In the genomic region with DNA sequence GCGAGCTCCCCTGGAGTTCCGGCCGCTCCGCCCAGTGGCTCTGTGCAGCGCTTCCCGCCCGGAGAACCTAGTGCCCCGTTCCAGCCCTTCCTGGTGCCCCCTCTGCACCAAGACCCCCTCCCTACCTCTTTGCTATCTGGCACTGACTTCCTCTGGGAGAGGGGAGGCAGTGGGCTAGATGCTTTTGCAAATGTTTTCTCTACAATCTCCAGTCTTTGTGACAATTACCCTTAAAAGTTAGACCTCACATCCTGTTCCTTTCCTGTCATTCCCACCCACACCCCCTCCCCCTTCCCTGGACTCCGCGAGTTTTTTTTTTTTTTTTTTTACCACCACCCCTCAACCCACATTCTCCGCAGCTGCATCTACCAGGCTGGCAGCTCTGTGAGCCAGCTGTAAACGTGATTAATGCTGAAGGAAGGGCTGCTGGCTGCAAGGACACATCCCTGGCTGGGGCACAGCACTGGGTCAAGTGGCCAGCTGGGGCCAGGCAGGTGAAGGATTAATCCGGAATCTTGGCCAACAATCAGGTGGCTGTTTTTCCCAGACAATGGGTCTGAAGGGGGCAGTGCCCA, we compare ENCODE assay signal across 8 cellular contexts.
DNase-seq lines count a peak whose midpoint lies in the region; ATAC-seq, FAIRE-seq and TF ChIP-seq lines count a peak whose summit lies in the region.

No MANE protein-coding gene starts in this region.

- no peak for TF ChIP-seq POLR2A in GM12891 (IDR thresholded peaks at IDR 0.05; ENCODE audit: low read depth, low read length)

- H3K27me3 Mint-ChIP-seq in activated naive CD4-positive, alpha-beta T cell treated with anti-CD3 and anti-CD28 coated beads, Interleukin-2, amount 50 U/mL, for 24 hours, result peaks cover 4% of the 10 kb centered on the region
- H3K27me3 Mint-ChIP-seq in mesothelial cell of epicardium (ENCODE audit: low read depth), result peaks cover 51% of the 10 kb centered on the region

- no peak for FAIRE-seq in GM12891 (lab: Jason Lieb, UNC)

- H3K4me3 Mint-ChIP-seq in activated naive CD4-positive, alpha-beta T cell treated with anti-CD3 and anti-CD28 coated beads, Interleukin-2, amount 50 U/mL, for 24 hours, result peak overlapping the region; percentile 82
- peak overlapping the region; percentile 72 for H3K4me3 Mint-ChIP-seq in mesothelial cell of epicardium

- no peak for ATAC-seq in GM21526 (IDR thresholded peaks at IDR 0.05; ENCODE audit: low FRiP score, unreplicated experiment)
- no peak for ATAC-seq in HG02763 (IDR thresholded peaks at IDR 0.05; ENCODE audit: unreplicated experiment)

- H3K27ac Mint-ChIP-seq in activated naive CD4-positive, alpha-beta T cell treated with anti-CD3 and anti-CD28 coated beads, Interleukin-2, amount 50 U/mL, for 24 hours, result no peak overlapping the region
- no peak overlapping the region for H3K27ac Mint-ChIP-seq in mesothelial cell of epicardium

- no peaks in the 10 kb centered on the region for H3K9me3 Mint-ChIP-seq in activated naive CD4-positive, alpha-beta T cell treated with anti-CD3 and anti-CD28 coated beads, Interleukin-2, amount 50 U/mL, for 24 hours
- H3K9me3 Mint-ChIP-seq in mesothelial cell of epicardium, result no peaks in the 10 kb centered on the region

- peak; percentile 17 for DNase-seq in DMS153 treated with DMSO at 0.1 percent for 48 hours (lab: John Stamatoyannopoulos, UW; ENCODE audit: unreplicated experiment)
- peak; percentile 53 for DNase-seq in NCI-H1105 treated with DMSO at 0.1 percent for 48 hours (lab: John Stamatoyannopoulos, UW)
- DNase-seq in mesothelial cell of epicardium (ENCODE audit: low spot score in 2 of 2, unreplicated experiment in 2 of 2), result no peak
- DNase-seq in GDM1 (lab: John Stamatoyannopoulos, UW), result no peak
- no peak for DNase-seq in GM12891 (ENCODE audit: insufficient read length, low spot score)

- H3K36me3 Mint-ChIP-seq in activated naive CD4-positive, alpha-beta T cell treated with anti-CD3 and anti-CD28 coated beads, Interleukin-2, amount 50 U/mL, for 24 hours, result no peaks in the 10 kb centered on the region
- no peaks in the 10 kb centered on the region for H3K36me3 Mint-ChIP-seq in mesothelial cell of epicardium

- peaks cover 14% of the 10 kb centered on the region for H3K4me1 Mint-ChIP-seq in activated naive CD4-positive, alpha-beta T cell treated with anti-CD3 and anti-CD28 coated beads, Interleukin-2, amount 50 U/mL, for 24 hours
- H3K4me1 Mint-ChIP-seq in mesothelial cell of epicardium, result peaks cover 8% of the 10 kb centered on the region

- TF ChIP-seq CTCF in mesothelial cell of epicardium (IDR thresholded peaks at IDR 0.05; ENCODE audit: unreplicated experiment), result no peak

TF ChIP-seq in GM12891, 5 proteins besides CTCF, POLR2A, EP300 and RAD21:
- TF ChIP-seq PAX5 (IDR thresholded peaks at IDR 0.05; ENCODE audit: insufficient read depth, low read length, severe bottlenecking) (no peak), TAF1 (IDR thresholded peaks at IDR 0.05; ENCODE audit: low read depth, low read length) (no peak), POU2F2 (IDR thresholded peaks at IDR 0.05; ENCODE audit: low read depth, low read length) (no peak), POLR2AphosphoS5 (IDR thresholded peaks at IDR 0.05; ENCODE audit: low read depth, low read length) (no peak), SPI1 (IDR thresholded peaks at IDR 0.05; ENCODE audit: low read depth, low read length) (no peak)

Comparison
In these comparisons a context has a peak if more than half of its experiments do, and no peak if none do; other contexts are left out.
1. DNase-seq: peak in DMS153 treated with DMSO at 0.1 percent for 48 hours (single experiment) and NCI-H1105 treated with DMSO at 0.1 percent for 48 hours (single experiment); none in mesothelial cell of epicardium (0 of 2), GDM1 (single experiment) and GM12891 (single experiment).